ENCODE assay signal across 1 cellular context in the genomic region with DNA sequence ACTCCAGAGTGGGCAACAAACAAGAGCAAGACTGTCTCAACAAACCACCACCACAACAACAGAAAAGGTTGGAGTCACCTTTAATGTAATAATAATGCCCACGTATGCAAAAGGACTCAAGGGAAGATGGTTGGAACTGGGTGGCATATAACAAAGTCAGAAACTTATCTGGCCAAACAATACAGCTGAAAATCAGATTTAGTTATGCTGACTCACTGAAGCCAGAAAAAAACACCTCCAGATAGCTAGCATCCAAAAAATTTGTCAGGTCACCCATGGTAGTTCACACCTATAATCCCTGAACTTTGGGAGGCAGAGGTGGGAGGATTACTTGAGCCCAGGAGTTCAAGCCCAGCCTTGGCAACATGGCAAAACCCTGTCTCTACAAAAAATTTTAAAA.
TF ChIP-seq lines count a peak whose summit lies in the region.

No MANE protein-coding gene starts in this region.

TF ChIP-seq in WTC11, 78 proteins besides CTCF, POLR2A, EP300 and RAD21 (continued from another document):
- TF ChIP-seq, protein P1, sequence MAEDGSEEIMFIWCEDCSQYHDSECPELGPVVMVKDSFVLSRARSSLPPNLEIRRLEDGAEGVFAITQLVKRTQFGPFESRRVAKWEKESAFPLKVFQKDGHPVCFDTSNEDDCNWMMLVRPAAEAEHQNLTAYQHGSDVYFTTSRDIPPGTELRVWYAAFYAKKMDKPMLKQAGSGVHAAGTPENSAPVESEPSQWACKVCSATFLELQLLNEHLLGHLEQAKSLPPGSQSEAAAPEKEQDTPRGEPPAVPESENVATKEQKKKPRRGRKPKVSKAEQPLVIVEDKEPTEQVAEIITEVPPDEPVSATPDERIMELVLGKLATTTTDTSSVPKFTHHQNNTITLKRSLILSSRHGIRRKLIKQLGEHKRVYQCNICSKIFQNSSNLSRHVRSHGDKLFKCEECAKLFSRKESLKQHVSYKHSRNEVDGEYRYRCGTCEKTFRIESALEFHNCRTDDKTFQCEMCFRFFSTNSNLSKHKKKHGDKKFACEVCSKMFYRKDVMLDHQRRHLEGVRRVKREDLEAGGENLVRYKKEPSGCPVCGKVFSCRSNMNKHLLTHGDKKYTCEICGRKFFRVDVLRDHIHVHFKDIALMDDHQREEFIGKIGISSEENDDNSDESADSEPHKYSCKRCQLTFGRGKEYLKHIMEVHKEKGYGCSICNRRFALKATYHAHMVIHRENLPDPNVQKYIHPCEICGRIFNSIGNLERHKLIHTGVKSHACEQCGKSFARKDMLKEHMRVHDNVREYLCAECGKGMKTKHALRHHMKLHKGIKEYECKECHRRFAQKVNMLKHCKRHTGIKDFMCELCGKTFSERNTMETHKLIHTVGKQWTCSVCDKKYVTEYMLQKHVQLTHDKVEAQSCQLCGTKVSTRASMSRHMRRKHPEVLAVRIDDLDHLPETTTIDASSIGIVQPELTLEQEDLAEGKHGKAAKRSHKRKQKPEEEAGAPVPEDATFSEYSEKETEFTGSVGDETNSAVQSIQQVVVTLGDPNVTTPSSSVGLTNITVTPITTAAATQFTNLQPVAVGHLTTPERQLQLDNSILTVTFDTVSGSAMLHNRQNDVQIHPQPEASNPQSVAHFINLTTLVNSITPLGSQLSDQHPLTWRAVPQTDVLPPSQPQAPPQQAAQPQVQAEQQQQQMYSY (CRISPR knock-in tag; IDR thresholded peaks at IDR 0.05): no peak
- TF ChIP-seq, protein P2, sequence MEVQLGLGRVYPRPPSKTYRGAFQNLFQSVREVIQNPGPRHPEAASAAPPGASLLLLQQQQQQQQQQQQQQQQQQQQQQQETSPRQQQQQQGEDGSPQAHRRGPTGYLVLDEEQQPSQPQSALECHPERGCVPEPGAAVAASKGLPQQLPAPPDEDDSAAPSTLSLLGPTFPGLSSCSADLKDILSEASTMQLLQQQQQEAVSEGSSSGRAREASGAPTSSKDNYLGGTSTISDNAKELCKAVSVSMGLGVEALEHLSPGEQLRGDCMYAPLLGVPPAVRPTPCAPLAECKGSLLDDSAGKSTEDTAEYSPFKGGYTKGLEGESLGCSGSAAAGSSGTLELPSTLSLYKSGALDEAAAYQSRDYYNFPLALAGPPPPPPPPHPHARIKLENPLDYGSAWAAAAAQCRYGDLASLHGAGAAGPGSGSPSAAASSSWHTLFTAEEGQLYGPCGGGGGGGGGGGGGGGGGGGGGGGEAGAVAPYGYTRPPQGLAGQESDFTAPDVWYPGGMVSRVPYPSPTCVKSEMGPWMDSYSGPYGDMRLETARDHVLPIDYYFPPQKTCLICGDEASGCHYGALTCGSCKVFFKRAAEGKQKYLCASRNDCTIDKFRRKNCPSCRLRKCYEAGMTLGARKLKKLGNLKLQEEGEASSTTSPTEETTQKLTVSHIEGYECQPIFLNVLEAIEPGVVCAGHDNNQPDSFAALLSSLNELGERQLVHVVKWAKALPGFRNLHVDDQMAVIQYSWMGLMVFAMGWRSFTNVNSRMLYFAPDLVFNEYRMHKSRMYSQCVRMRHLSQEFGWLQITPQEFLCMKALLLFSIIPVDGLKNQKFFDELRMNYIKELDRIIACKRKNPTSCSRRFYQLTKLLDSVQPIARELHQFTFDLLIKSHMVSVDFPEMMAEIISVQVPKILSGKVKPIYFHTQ (CRISPR knock-in tag; IDR thresholded peaks at IDR 0.05): no peak
- TF ChIP-seq FOXK1 (CRISPR knock-in tag; IDR thresholded peaks at IDR 0.05): no peak
- TF ChIP-seq ZNF121 (CRISPR knock-in tag; IDR thresholded peaks at IDR 0.05): no peak
- TF ChIP-seq ZNF671 (CRISPR knock-in tag; IDR thresholded peaks at IDR 0.05): no peak
- TF ChIP-seq ELF4 (CRISPR knock-in tag; IDR thresholded peaks at IDR 0.05; ENCODE audit: low read depth): no peak
- no peak for TF ChIP-seq FOXP1 (CRISPR knock-in tag; IDR thresholded peaks at IDR 0.05; ENCODE audit: borderline replicate concordance)
- no peak for TF ChIP-seq SMAD4 (CRISPR knock-in tag; IDR thresholded peaks at IDR 0.05)
- TF ChIP-seq, protein P3, sequence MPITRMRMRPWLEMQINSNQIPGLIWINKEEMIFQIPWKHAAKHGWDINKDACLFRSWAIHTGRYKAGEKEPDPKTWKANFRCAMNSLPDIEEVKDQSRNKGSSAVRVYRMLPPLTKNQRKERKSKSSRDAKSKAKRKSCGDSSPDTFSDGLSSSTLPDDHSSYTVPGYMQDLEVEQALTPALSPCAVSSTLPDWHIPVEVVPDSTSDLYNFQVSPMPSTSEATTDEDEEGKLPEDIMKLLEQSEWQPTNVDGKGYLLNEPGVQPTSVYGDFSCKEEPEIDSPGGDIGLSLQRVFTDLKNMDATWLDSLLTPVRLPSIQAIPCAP (CRISPR knock-in tag; IDR thresholded peaks at IDR 0.05): no peak
- no peak for TF ChIP-seq ZNF396 (CRISPR knock-in tag; IDR thresholded peaks at IDR 0.05; ENCODE audit: borderline replicate concordance)
- TF ChIP-seq, protein P4, sequence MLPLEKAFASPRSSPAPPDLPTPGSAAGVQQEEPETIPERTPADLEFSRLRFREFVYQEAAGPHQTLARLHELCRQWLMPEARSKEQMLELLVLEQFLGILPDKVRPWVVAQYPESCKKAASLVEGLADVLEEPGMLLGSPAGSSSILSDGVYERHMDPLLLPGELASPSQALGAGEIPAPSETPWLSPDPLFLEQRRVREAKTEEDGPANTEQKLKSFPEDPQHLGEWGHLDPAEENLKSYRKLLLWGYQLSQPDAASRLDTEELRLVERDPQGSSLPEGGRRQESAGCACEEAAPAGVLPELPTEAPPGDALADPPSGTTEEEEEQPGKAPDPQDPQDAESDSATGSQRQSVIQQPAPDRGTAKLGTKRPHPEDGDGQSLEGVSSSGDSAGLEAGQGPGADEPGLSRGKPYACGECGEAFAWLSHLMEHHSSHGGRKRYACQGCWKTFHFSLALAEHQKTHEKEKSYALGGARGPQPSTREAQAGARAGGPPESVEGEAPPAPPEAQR (CRISPR knock-in tag; IDR thresholded peaks at IDR 0.05): no peak
